ENCODE assay signal across 8 cellular contexts in the genomic region with DNA sequence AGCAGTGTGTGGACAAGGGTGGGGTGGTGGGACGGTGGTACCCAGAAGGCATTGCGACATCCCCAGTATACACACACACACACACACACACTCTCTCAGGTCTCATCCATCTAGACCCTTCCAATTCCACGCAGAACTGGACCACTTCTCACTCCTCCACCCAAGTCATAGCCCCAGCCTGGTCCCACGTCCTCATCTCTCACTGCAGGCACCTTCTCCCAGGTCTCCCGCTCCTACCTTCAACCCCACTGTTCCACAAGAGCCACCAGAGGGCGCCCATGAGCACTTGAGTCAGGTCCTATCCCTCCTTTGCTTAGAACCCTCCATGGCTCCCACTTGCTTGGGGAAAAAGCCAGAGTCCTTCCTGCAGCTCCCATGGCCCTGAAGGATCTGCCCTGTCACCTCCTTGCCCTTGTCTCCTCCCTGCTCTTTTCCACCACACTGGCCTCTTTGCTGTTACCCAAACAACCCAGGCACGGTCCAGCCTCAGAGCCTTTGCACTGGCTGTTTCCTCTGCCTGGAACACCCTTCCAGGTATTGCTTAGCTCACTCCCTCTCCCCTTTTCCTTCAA.
A peak's percentile ranks its signal among the peaks of the same experiment; 100 is the strongest.
DNase-seq lines count a peak whose midpoint lies in the region; ATAC-seq lines count a peak whose summit lies in the region.

No MANE protein-coding gene starts in this region.

- no peak for ATAC-seq in HG03520 (IDR thresholded peaks at IDR 0.05; ENCODE audit: unreplicated experiment)
- no peak for ATAC-seq in HG02884 (IDR thresholded peaks at IDR 0.05; ENCODE audit: unreplicated experiment)

- peak; percentile 47 for DNase-seq in CMK (ENCODE audit: low read depth)
- peak; percentile 84 for DNase-seq in HuH-7 (ENCODE audit: low spot score)
- DNase-seq in T-helper 1 cell = peak; percentile 45 to 71 (median 58)
- DNase-seq in activated naive CD8-positive, alpha-beta T cell treated with anti-CD3 and anti-CD28 coated beads, Interleukin-2, amount 50 U/mL, for 16 hours (ENCODE audit: low read depth, low spot score) = peak; percentile 50
- DNase-seq in iPS-NIHi7 (ENCODE audit: extremely low spot score) = peak; percentile 78
- DNase-seq in stimulated activated CD4-positive, alpha-beta T cell treated with anti-CD3 and anti-CD28 coated beads, Interleukin-4, amount 100 ng/mL, for 1 hour = peak; percentile 79
